30 cellular contexts compared by ENCODE assay signal in the genomic region with DNA sequence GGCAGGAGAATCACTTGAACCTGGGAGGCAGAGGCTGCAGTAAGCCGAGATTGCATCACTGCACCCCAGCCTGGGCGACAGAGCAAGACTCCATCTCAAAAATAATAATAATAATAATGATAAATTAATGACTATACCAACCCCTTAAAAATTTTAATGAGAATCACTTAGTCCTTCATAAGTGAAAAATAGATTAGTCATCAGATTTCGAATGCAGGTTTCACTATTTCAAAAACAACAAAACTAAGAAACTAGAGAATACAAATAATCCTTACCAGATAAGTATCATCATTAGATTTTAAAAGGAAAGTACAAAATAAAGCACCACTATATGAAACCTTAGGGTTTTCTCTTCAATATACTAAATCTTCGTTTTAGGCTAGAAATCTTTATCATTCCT.
"Had no signal": no experiment of that assay in that cellular context is flagged by ENCODE, and none has a peak within 500 bp of the region (broad histone marks: within the 10 kb centered on the region; RNA-seq: fewer than 3 reads in every experiment).

No MANE protein-coding gene starts in this region.

- ATAC-seq: activated CD4-positive, alpha-beta T cell treated with anti-CD3 and anti-CD28 coated beads for 36 hours; activated CD8-positive, alpha-beta memory T cell treated with anti-CD3 and anti-CD28 coated beads, Interleukin-2, amount 10 ng/mL, durations not matched to agents 7 days and 5 days; activated CD8-positive, alpha-beta T cell treated with anti-CD3 and anti-CD28 coated beads, Interleukin-2, amount 10 ng/mL, durations not matched to agents 7 days and 5 days; activated naive CD8-positive, alpha-beta T cell treated with anti-CD3 and anti-CD28 coated beads, Interleukin-2, amount 50 U/mL, for 24 hours had no signal

- H3K4me1 ChIP-seq: ascending aorta had no signal

- H3K27ac ChIP-seq: ascending aorta, cardiac muscle cell, VCaP had no signal

- DNase-seq: activated B cell treated with CpG ODN at 0.5 μM for 24 hours; activated CD4-positive, alpha-beta memory T cell treated with anti-CD3 and anti-CD28 coated beads, Interleukin-2, amount 10 ng/mL, durations not matched to agents 7 days and 5 days; activated CD4-positive, alpha-beta T cell treated with anti-CD3 and anti-CD28 coated beads for 1 hour; activated CD4-positive, alpha-beta T cell treated with anti-CD3 and anti-CD28 coated beads for 36 hours; activated CD4-positive, alpha-beta T cell treated with anti-CD3 and anti-CD28 coated beads for 48 hours; activated CD4-positive, alpha-beta T cell treated with anti-CD3 and anti-CD28 coated beads, Interleukin-2, amount 10 ng/mL, durations not matched to agents 7 days and 5 days; activated CD4-positive, alpha-beta T cell treated with anti-CD3 and anti-CD28 coated beads, Interleukin-2, amount 50 U/mL, for 48 hours; activated CD8-positive, alpha-beta memory T cell treated with anti-CD3 and anti-CD28 coated beads for 24 hours; activated CD8-positive, alpha-beta memory T cell treated with anti-CD3 and anti-CD28 coated beads, Interleukin-2, amount 10 ng/mL, durations not matched to agents 7 days and 5 days; activated CD8-positive, alpha-beta memory T cell treated with anti-CD3 and anti-CD28 coated beads, Interleukin-2, amount 50 U/mL, for 48 hours; activated CD8-positive, alpha-beta T cell treated with anti-CD3 and anti-CD28 coated beads, Interleukin-2, amount 10 ng/mL, durations not matched to agents 7 days and 5 days; activated effector memory CD4-positive, alpha-beta T cell treated with Interleukin-2 at 50 U/mL for 16 hours; activated gamma-delta T cell; activated naive CD4-positive, alpha-beta T cell treated with anti-CD3 and anti-CD28 coated beads, Interleukin-2, amount 10 ng/mL, durations not matched to agents 7 days and 5 days; activated naive CD4-positive, alpha-beta T cell treated with Interleukin-2 at 50 U/mL for 16 hours; activated naive CD8-positive, alpha-beta T cell treated with anti-CD3 and anti-CD28 coated beads, Interleukin-2, amount 10 ng/mL, durations not matched to agents 7 days and 5 days; activated naive CD8-positive, alpha-beta T cell treated with anti-CD3 and anti-CD28 coated beads, Interleukin-2, amount 50 U/mL, for 24 hours; activated T-cell treated with anti-CD3 and anti-CD28 coated beads, Interleukin-2, amount 50 U/mL, for 24 hours; activated T-cell treated with anti-CD3 and anti-CD28 coated beads, Interleukin-2, amount 50 U/mL, for 48 hours; amygdala; anterior cingulate cortex; caudate nucleus; cerebellar nuclear complex; T-helper 2 cell; T-helper 9 cell had no signal

- H3K4me3 ChIP-seq: ascending aorta, cardiac muscle cell had no signal

- H3K27me3 ChIP-seq: ascending aorta, cardiac muscle cell had no signal

- FAIRE-seq: bronchial epithelial cell, TTC549 had no signal
